In genomic region chr11:1233351-1234053, GRCh38 we compare ENCODE assay signal across 1 cellular context.
TF ChIP-seq lines count a peak whose summit lies in the region.

No MANE protein-coding gene starts in this region.

TF ChIP-seq in Ishikawa, 13 proteins besides CTCF, POLR2A, EP300 and RAD21 (continued from another document):
- TF ChIP-seq, protein P1, sequence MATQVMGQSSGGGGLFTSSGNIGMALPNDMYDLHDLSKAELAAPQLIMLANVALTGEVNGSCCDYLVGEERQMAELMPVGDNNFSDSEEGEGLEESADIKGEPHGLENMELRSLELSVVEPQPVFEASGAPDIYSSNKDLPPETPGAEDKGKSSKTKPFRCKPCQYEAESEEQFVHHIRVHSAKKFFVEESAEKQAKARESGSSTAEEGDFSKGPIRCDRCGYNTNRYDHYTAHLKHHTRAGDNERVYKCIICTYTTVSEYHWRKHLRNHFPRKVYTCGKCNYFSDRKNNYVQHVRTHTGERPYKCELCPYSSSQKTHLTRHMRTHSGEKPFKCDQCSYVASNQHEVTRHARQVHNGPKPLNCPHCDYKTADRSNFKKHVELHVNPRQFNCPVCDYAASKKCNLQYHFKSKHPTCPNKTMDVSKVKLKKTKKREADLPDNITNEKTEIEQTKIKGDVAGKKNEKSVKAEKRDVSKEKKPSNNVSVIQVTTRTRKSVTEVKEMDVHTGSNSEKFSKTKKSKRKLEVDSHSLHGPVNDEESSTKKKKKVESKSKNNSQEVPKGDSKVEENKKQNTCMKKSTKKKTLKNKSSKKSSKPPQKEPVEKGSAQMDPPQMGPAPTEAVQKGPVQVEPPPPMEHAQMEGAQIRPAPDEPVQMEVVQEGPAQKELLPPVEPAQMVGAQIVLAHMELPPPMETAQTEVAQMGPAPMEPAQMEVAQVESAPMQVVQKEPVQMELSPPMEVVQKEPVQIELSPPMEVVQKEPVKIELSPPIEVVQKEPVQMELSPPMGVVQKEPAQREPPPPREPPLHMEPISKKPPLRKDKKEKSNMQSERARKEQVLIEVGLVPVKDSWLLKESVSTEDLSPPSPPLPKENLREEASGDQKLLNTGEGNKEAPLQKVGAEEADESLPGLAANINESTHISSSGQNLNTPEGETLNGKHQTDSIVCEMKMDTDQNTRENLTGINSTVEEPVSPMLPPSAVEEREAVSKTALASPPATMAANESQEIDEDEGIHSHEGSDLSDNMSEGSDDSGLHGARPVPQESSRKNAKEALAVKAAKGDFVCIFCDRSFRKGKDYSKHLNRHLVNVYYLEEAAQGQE (IDR thresholded peaks at IDR 0.05; ENCODE audit: low read depth) = no peak
- TF ChIP-seq ZBTB7A (IDR thresholded peaks at IDR 0.05; ENCODE audit: low read depth) = peak; percentile 88
- peak; percentile 72 for TF ChIP-seq NFIC (IDR thresholded peaks at IDR 0.05)
